ENCODE assay signal across 7 cellular contexts in genomic region chr7:123157606-123158005, GRCh38. TPM values are rescaled to one million over a fixed set of nuclear protein-coding genes. Genes with fewer than 3 reads are reported as not detected.
"Had no signal": no experiment of that assay in that cellular context is flagged by ENCODE, and none has a peak within 500 bp of the region (broad histone marks: within the 10 kb centered on the region; RNA-seq: fewer than 3 reads in every experiment).

No MANE protein-coding gene starts in this region.

- H3K27ac ChIP-seq: HL-60 had no signal

- DNase-seq: IMR-90, KBM-7 had no signal

- H3K4me3 ChIP-seq: K562 had no signal

- ATAC-seq: HepG2, K562 had no signal

RNA-seq across cellular contexts. Expression of gene SLC13A1, which starts 42.2 kb away (rescaled TPM):
- total RNA-seq: HepG2, HT-29, HT1080, IMR-90 had no signal
